Comparison of ENCODE assay signal across 23 cellular contexts in genomic region chr17:73508931-73509605, GRCh38.
"Had no signal": no experiment of that assay in that cellular context is flagged by ENCODE, and none has a peak within 500 bp of the region (broad histone marks: within the 10 kb centered on the region; RNA-seq: fewer than 3 reads in every experiment).

No MANE protein-coding gene starts in this region.

- H3K4me1 ChIP-seq: left lung, lower lobe of right lung, right atrium auricular region, right lobe of liver, tibial artery, upper lobe of right lung, uterus had no signal

- H3K27ac ChIP-seq: left lung, lower lobe of right lung, neutrophil, ovary, right atrium auricular region, right lobe of liver, suprapubic skin, thoracic aorta, tibial artery, upper lobe of right lung, uterus had no signal

- FAIRE-seq: keratinocyte had no signal

- H3K27me3 ChIP-seq: left lung, neutrophil, ovary, right atrium auricular region, right lobe of liver, upper lobe of right lung, uterus had no signal

- H3K4me3 ChIP-seq: left lung, lower lobe of right lung, ovary, right atrium auricular region, right lobe of liver, smooth muscle cell, suprapubic skin, thoracic aorta, tibial artery, upper lobe of right lung, uterus had no signal

- H3K36me3 ChIP-seq: left lung, lower lobe of right lung, neutrophil, ovary, right atrium auricular region, right lobe of liver, suprapubic skin, thoracic aorta, tibial artery, upper lobe of right lung, uterus had no signal

- H3K9me3 ChIP-seq: left lung, lower lobe of right lung, neutrophil, ovary, right atrium auricular region, right lobe of liver, suprapubic skin, thoracic aorta, tibial artery, upper lobe of right lung, uterus had no signal

- DNase-seq: hippocampal formation; left colon; left lung; lower lobe of right lung; mammary epithelial cell; mesenchymal stem cell; naive thymus-derived CD8-positive, alpha-beta T cell; occipital lobe; ovary; right lobe of liver; stimulated activated CD4-positive, alpha-beta T cell treated with anti-CD3 and anti-CD28 coated beads, Interleukin-1b, Interleukin-23, amount 100 ng/mL, for 48 hours; stimulated activated CD4-positive, alpha-beta T cell treated with anti-CD3 and anti-CD28 coated beads, Interleukin-4, amount 100 ng/mL, for 1 hour; stimulated activated naive CD4-positive, alpha-beta T cell; tibial artery; trophoblast cell; upper lobe of right lung; uterus had no signal

- ATAC-seq: left colon; left lung; lower lobe of right lung; naive thymus-derived CD8-positive, alpha-beta T cell; right lobe of liver; upper lobe of right lung had no signal

- H3K4me2 ChIP-seq: smooth muscle cell had no signal
